19 cellular contexts compared by ENCODE assay signal in the genomic region with DNA sequence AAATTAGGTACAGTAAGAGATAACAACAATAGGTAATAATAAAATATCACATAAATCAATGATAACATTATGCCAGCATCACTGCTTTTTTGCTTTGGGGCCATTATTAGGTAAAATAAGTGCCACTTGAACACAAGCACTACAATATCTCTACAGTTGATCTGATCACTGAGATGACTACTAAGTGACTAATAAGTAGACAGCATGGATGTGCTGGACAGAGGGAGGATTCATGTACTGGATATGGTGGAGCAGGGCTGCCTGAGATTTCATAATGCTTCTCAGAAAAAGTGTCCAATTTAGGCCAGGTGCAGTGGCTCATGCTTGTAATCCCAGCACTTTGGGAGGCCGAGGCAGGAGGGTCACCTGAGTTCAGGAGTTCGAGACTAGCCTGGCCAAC.
A peak's percentile ranks its signal among the peaks of the same experiment; 100 is the strongest.
DNase-seq lines count a peak whose midpoint lies in the region; TF ChIP-seq lines count a peak whose summit lies in the region.
"Had no signal": no experiment of that assay in that cellular context is flagged by ENCODE, and none has a peak within 500 bp of the region (broad histone marks: within the 10 kb centered on the region; RNA-seq: fewer than 3 reads in every experiment).

No MANE protein-coding gene starts in this region.

- H3K79me1 ChIP-seq in trophoblast cell (ENCODE audit: low read length), result no peaks in the 10 kb centered on the region

- no peak overlapping the region for H3K4me2 ChIP-seq in trophoblast cell (ENCODE audit: low read length)
- H3K4me2 ChIP-seq: GM23338 had no signal

- H4K91ac ChIP-seq in trophoblast cell (ENCODE audit: low read depth, low read length), result no peak overlapping the region

- H3K4me1 Mint-ChIP-seq in HFFc6 (ENCODE audit: low read depth) (no peaks in the 10 kb centered on the region), glutamatergic neuron (ENCODE audit: low read depth, unreplicated experiment) (peaks cover 2% of the 10 kb centered on the region)

- H3K27ac Mint-ChIP-seq in HFFc6, result no peak overlapping the region
- H3K27ac Mint-ChIP-seq in glutamatergic neuron (ENCODE audit: unreplicated experiment), result no peak overlapping the region
- H3K27ac Mint-ChIP-seq: CD4-positive, alpha-beta T cell; GM23338 had no signal

- H3K36me3 ChIP-seq in trophoblast cell (ENCODE audit: control insufficient read depth in 1 of 2, insufficient read depth in 2 of 2, low read length in 2 of 2) (no peaks in the 10 kb centered on the region), Peyer's patch (no peaks in the 10 kb centered on the region)
- H3K36me3 ChIP-seq: HAP-1, SJCRH30 had no signal

- no peaks in the 10 kb centered on the region for H3K27me3 ChIP-seq in trophoblast cell (ENCODE audit: insufficient read depth, low read length)
- H3K27me3 ChIP-seq in Peyer's patch, result no peaks in the 10 kb centered on the region
- H3K27me3 ChIP-seq: SJCRH30 had no signal

- H3K4me1 ChIP-seq in trophoblast cell (ENCODE audit: control insufficient read depth in 1 of 2, insufficient read depth in 2 of 2, low read length in 2 of 2), result no peaks in the 10 kb centered on the region
- H3K4me1 ChIP-seq in Peyer's patch, result no peaks in the 10 kb centered on the region
- H3K4me1 ChIP-seq: HAP-1, SJCRH30 had no signal

- H3K27ac ChIP-seq in trophoblast cell (ENCODE audit: low read depth, low read length) (no peak overlapping the region), Peyer's patch (no peak overlapping the region)
- H3K27ac ChIP-seq: SJCRH30 had no signal

- WGBS in trophoblast cell (ENCODE audit: extremely low coverage, insufficient coverage, insufficient read length), result no CpG with 5 or more reads among the region's 2 CpGs

- no peaks in the 10 kb centered on the region for H3K36me3 Mint-ChIP-seq in HFFc6 (ENCODE audit: low read depth)
- H3K36me3 Mint-ChIP-seq in glutamatergic neuron (ENCODE audit: unreplicated experiment), result no peaks in the 10 kb centered on the region

- no peak overlapping the region for H3K14ac ChIP-seq in trophoblast cell (ENCODE audit: low read length)

- no peak overlapping the region for H3K4me3 ChIP-seq in epithelial cell of esophagus (ENCODE audit: low read length)
- no peak overlapping the region for H3K4me3 ChIP-seq in trophoblast cell (ENCODE audit: low read depth, low read length)
- no peak overlapping the region for H3K4me3 ChIP-seq in Peyer's patch
- H3K4me3 ChIP-seq: GM23338, HAP-1, SJCRH30 had no signal

- H3K79me2 ChIP-seq in trophoblast cell (ENCODE audit: control insufficient read depth, insufficient read depth, low read length, poor library complexity), result no peaks in the 10 kb centered on the region

- H3K9me3 ChIP-seq in trophoblast cell (ENCODE audit: insufficient read depth, low read depth, low read length), result no peaks in the 10 kb centered on the region
- no peaks in the 10 kb centered on the region for H3K9me3 ChIP-seq in Peyer's patch
- H3K9me3 ChIP-seq: HAP-1, SJCRH30 had no signal

- H3K9me3 Mint-ChIP-seq in HFFc6 (no peaks in the 10 kb centered on the region), glutamatergic neuron (ENCODE audit: unreplicated experiment) (no peaks in the 10 kb centered on the region)
- H3K9me3 Mint-ChIP-seq: CD4-positive, alpha-beta T cell; GM23338 had no signal

- no peak for TF ChIP-seq POLR2A in Peyer's patch (IDR thresholded peaks at IDR 0.05)

- no peak overlapping the region for H2AFZ ChIP-seq in trophoblast cell (ENCODE audit: insufficient read depth, low read length, poor library complexity)
- H2AFZ ChIP-seq: GM23338 had no signal

- H3K23ac ChIP-seq in trophoblast cell (ENCODE audit: low read length), result no peak overlapping the region

- peak; percentile 18 for DNase-seq in HFFc6
- peak; percentile 37 for DNase-seq in RKO (ENCODE audit: low spot score)
- DNase-seq in epithelial cell of esophagus (ENCODE audit: low read depth), result peak; percentile 68
- DNase-seq in trophoblast cell, result peak; percentile 10 to 55
- DNase-seq in glutamatergic neuron, result no peak
- no peak for DNase-seq in NCI-H1105 treated with DMSO at 0.1 percent for 48 hours (lab: John Stamatoyannopoulos, UW)
- no peak for DNase-seq in Peyer's patch
- DNase-seq: CD4-positive, alpha-beta T cell; COR-L47; DMS79; KG1; MV-4-11; NCI-H1694; NCI-H2081; NCI-H2171; NCI-H524 treated with DMSO at 0.1 percent for 48 hours; SJCRH30 had no signal

- no peak overlapping the region for H3K4ac ChIP-seq in trophoblast cell (ENCODE audit: low read depth, low read length)

- no peak overlapping the region for H4K8ac ChIP-seq in trophoblast cell (ENCODE audit: low read depth, low read length)

- no peak overlapping the region for H2BK120ac ChIP-seq in trophoblast cell (ENCODE audit: insufficient read depth, low read length, poor library complexity)

- no peak overlapping the region for H2BK12ac ChIP-seq in trophoblast cell (ENCODE audit: low read length)

- H3K27me3 Mint-ChIP-seq in HFFc6 (ENCODE audit: insufficient read depth), result peaks cover 8% of the 10 kb centered on the region; the same call in 1 of the 2 replicates
- H3K27me3 Mint-ChIP-seq in glutamatergic neuron (ENCODE audit: unreplicated experiment), result no peaks in the 10 kb centered on the region
- H3K27me3 Mint-ChIP-seq: CD4-positive, alpha-beta T cell had no signal

- no peak overlapping the region for H3K9ac ChIP-seq in trophoblast cell (ENCODE audit: low read length)

- H3K18ac ChIP-seq in trophoblast cell (ENCODE audit: low read length), result no peak overlapping the region

- no peak overlapping the region for H2BK5ac ChIP-seq in trophoblast cell (ENCODE audit: low read depth, low read length, poor library complexity)

- no peak overlapping the region for H2AK5ac ChIP-seq in trophoblast cell (ENCODE audit: low read length)

- no peak overlapping the region for H4K12ac ChIP-seq in trophoblast cell (ENCODE audit: low read depth, low read length)

- H3K4me3 Mint-ChIP-seq in HFFc6 (no peak overlapping the region), glutamatergic neuron (ENCODE audit: unreplicated experiment) (no peak overlapping the region)
- H3K4me3 Mint-ChIP-seq: CD4-positive, alpha-beta T cell; GM23338 had no signal

- TF ChIP-seq CTCF in HFFc6 (IDR thresholded peaks at IDR 0.05) (no peak), epithelial cell of esophagus (IDR thresholded peaks at IDR 0.05; ENCODE audit: insufficient read depth, low read depth, low read length, missing control alignments) (no peak), glutamatergic neuron (IDR thresholded peaks at IDR 0.05; ENCODE audit: partially characterized antibody, unreplicated experiment) (no peak), Peyer's patch (IDR thresholded peaks at IDR 0.05) (no peak)

Comparison
In these comparisons a context has a peak if more than half of its experiments do, and no peak if none do; other contexts are left out.
1. DNase-seq: peak in HFFc6 (single experiment), RKO (single experiment), epithelial cell of esophagus (single experiment) and trophoblast cell (2 of 2); none in glutamatergic neuron (single experiment), NCI-H1105 treated with DMSO at 0.1 percent for 48 hours (single experiment) and Peyer's patch (0 of 3).